In genomic region chr7:139095194-139095659, GRCh38 we compare ENCODE assay signal across 9 cellular contexts. TPM values are rescaled to one million over a fixed set of nuclear protein-coding genes. Genes with fewer than 3 reads are reported as not detected.
DNase-seq lines count a peak whose midpoint lies in the region; ATAC-seq and TF ChIP-seq lines count a peak whose summit lies in the region.
"Had no signal": no experiment of that assay in that cellular context is flagged by ENCODE, and none has a peak within 500 bp of the region (broad histone marks: within the 10 kb centered on the region; RNA-seq: fewer than 3 reads in every experiment).

No MANE protein-coding gene starts in this region.

- no peaks in the 10 kb centered on the region for H3K27me3 Mint-ChIP-seq in CD8-positive, alpha-beta T cell (ENCODE audit: low read depth)

- CTCF ChIA-PET in CD8-positive, alpha-beta T cell (lab: Charles Lee) = interaction anchor here (0.6 to 2.9 kb wide), 17 partner anchors 9 to 209 kb away, joined by 3 to 25 read pairs (median 7); a partner anchor contains a TSS

- H3K36me3 Mint-ChIP-seq in CD8-positive, alpha-beta T cell = peaks cover 60% of the 10 kb centered on the region

- intact Hi-C loops in CD8-positive, alpha-beta T cell (cut with DNase I, micrococcal nuclease) = loop anchor here (1.0 to 5.0 kb wide), 7 partner anchors 9 to 342 kb away; partner anchors contain the start of gene ZC3HAV1 (in 2 of the 2)

- peaks cover 5% of the 10 kb centered on the region for H3K36me3 ChIP-seq in CD8-positive, alpha-beta T cell (ENCODE audit: insufficient read depth, low read length)
- H3K36me3 ChIP-seq: tibial artery had no signal

- peak overlapping the region; percentile 84 for H3K4me3 Mint-ChIP-seq in CD8-positive, alpha-beta T cell

- ATAC-seq in CD8-positive, alpha-beta T cell = peak; percentile 84
- ATAC-seq in GM21390 (IDR thresholded peaks at IDR 0.05; ENCODE audit: unreplicated experiment) (peak; percentile 100), esophagus mucosa (peak; percentile 81)

- H3K4me3 ChIP-seq in CD8-positive, alpha-beta T cell (ENCODE audit: low read depth, low read length) = peak overlapping the region; percentile 53
- H3K4me3 ChIP-seq: tibial artery had no signal

- no peak for TF ChIP-seq CTCF in CD8-positive, alpha-beta T cell (IDR thresholded peaks at IDR 0.05)

- in situ Hi-C loops in ACHN (cut with HindIII; ENCODE audit: low pct_ligation_motif_present, low pct_unique_long_range_greater_than_20kb, low sequenced_read_pairs) = no loop called here

- H3K4me1 ChIP-seq in CD8-positive, alpha-beta T cell (ENCODE audit: insufficient read depth, low read length) = peaks cover 82% of the 10 kb centered on the region

- no peaks in the 10 kb centered on the region for H3K27me3 ChIP-seq in CD8-positive, alpha-beta T cell (ENCODE audit: insufficient read depth, low read length)
- H3K27me3 ChIP-seq: tibial artery had no signal

- DNase-seq in CD8-positive, alpha-beta T cell = peak; percentile 57 to 88 (median 77)
- peak in 50 of 76 experiments; percentile 10 to 75 (median 42) for DNase-seq in HUDEP-2 (lab: John Stamatoyannopoulos, UW; ENCODE audit: unreplicated experiment in 76 of 76)
- peak; percentile 65 to 66 for DNase-seq in activated CD4-positive, alpha-beta T cell treated with anti-CD3 and anti-CD28 coated beads for 4 hours
- peak; percentile 42 to 54 for DNase-seq in stimulated activated CD8-positive, alpha-beta memory T cell treated with anti-CD3 and anti-CD28 coated beads, Interleukin-4, amount 100 ng/mL, for 4 hours (ENCODE audit: low read depth in 2 of 2, low spot score in 1 of 2)
- no peak for DNase-seq in OCI-M2 (lab: John Stamatoyannopoulos, UW; ENCODE audit: unreplicated experiment)
- DNase-seq in ACHN = no peak

- H3K27ac ChIP-seq in CD8-positive, alpha-beta T cell (ENCODE audit: low read depth, low read length) = peak overlapping the region; percentile 61
- H3K27ac ChIP-seq: tibial artery had no signal

- H3K27ac Mint-ChIP-seq in CD8-positive, alpha-beta T cell = peak overlapping the region; percentile 95

- H3K9me3 ChIP-seq in CD8-positive, alpha-beta T cell (ENCODE audit: low read length) = no peaks in the 10 kb centered on the region
- H3K9me3 ChIP-seq: tibial artery had no signal

- peaks cover 86% of the 10 kb centered on the region for H3K4me1 Mint-ChIP-seq in CD8-positive, alpha-beta T cell (ENCODE audit: low read depth)

- POLR2A ChIA-PET in CD8-positive, alpha-beta T cell (lab: Charles Lee) = interaction anchor here (0.6 to 4.5 kb wide), 20 partner anchors 9 to 245 kb away, joined by 3 to 93 read pairs (median 6); partner anchors contain the start of genes UBN2 and ZC3HAV1

- no peaks in the 10 kb centered on the region for H3K9me3 Mint-ChIP-seq in CD8-positive, alpha-beta T cell

RNA-seq across cellular contexts. Expression of gene ZC3HAV1, which starts 14.3 kb away (rescaled TPM):
- total RNA-seq in CD8-positive, alpha-beta T cell = 100 to 1,000 TPM; 194 to 198 TPM
- 21.8 TPM for total RNA-seq in esophagus mucosa

RNA-seq across cellular contexts. Expression of gene ZC3HAV1L, which starts 59.4 kb away (rescaled TPM):
- total RNA-seq in CD8-positive, alpha-beta T cell = under 1 TPM; 0.16 to 0.44 TPM
- total RNA-seq in esophagus mucosa = 6.3 TPM

Comparison
In these comparisons a context has a peak if more than half of its experiments do, and no peak if none do; other contexts are left out.
1. DNase-seq: peak in CD8-positive, alpha-beta T cell (7 of 7), HUDEP-2 (50 of 76), activated CD4-positive, alpha-beta T cell treated with anti-CD3 and anti-CD28 coated beads for 4 hours (2 of 2) and stimulated activated CD8-positive, alpha-beta memory T cell treated with anti-CD3 and anti-CD28 coated beads, Interleukin-4, amount 100 ng/mL, for 4 hours (2 of 2); none in OCI-M2 (single experiment) and ACHN (single experiment).
2. Peak in every context shown above with its lines, with median percentiles within 50 percentile points of each other: ATAC-seq.